ENCODE assay signal across 8 cellular contexts in the genomic region with DNA sequence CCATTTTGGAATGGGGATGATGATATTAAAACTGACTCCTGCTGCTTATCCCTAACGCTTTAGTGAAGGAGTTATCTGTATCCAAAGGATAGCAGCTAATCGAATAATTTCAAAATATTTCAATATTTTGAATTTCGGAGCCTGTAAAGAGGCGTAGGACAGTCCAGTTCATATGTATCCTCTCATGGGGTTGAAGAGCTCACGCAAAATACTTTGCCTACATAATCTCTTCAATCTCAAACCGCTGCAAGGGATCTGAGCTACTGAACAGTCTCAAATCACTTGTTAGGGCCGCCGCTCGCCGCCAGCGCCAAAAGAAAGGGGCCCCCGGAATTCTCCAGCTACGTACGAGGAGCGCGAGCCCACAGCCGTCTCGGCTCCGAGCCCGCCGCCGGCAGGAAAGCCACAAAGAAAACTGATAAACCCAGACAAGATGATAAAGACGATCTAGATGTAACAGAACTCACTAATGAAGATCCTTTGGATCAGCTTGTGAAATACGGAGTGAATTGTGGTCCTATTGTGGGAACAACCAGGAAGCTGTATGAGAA. TPM values are rescaled to one million over a fixed set of nuclear protein-coding genes. Genes with fewer than 3 reads are reported as not detected.
DNase-seq lines count a peak whose midpoint lies in the region; ATAC-seq and TF ChIP-seq lines count a peak whose summit lies in the region.

No MANE protein-coding gene starts in this region.

- peak overlapping the region; percentile 89 for H3K9ac ChIP-seq in HUES64 (ENCODE audit: low read depth, low read length)
- peak overlapping the region; percentile 42 for H3K9ac ChIP-seq in muscle layer of colon (ENCODE audit: low read length)

- DNase-seq in CMK (ENCODE audit: low read depth) (peak; percentile 41), epithelial cell of esophagus (ENCODE audit: low read depth) (peak; percentile 17), testis (peak; percentile 48)
- DNase-seq in activated CD4-positive, alpha-beta T cell treated with anti-CD3 and anti-CD28 coated beads, Interleukin-2, amount 50 U/mL, for 1 hour = peak; percentile 6

- TF ChIP-seq CTCF in epithelial cell of esophagus (IDR thresholded peaks at IDR 0.05; ENCODE audit: insufficient read depth, low read depth, low read length, missing control alignments) (no peak), testis (IDR thresholded peaks at IDR 0.05) (no peak)

- H3K27ac ChIP-seq in HUES64 (ENCODE audit: low read depth, low read length) = peak overlapping the region; percentile 60
- H3K27ac ChIP-seq in muscle layer of colon (ENCODE audit: low read depth, low read length) = peak overlapping the region; percentile 1
- peak overlapping the region; percentile 14 to 78 for H3K27ac ChIP-seq in testis

- H3K9me3 ChIP-seq in HUES64 (ENCODE audit: insufficient read depth, low read depth, low read length) = no peaks in the 10 kb centered on the region
- no peaks in the 10 kb centered on the region for H3K9me3 ChIP-seq in muscle layer of colon (ENCODE audit: low read length)
- H3K9me3 ChIP-seq in testis = no peaks in the 10 kb centered on the region

- H3K4me3 ChIP-seq in HUES64 (ENCODE audit: low read length) (peak overlapping the region; percentile 88), epithelial cell of esophagus (ENCODE audit: low read length) (peak overlapping the region; percentile 90), muscle layer of colon (ENCODE audit: low read depth in 1 of 2, low read length in 2 of 2) (peak overlapping the region; percentile 44 to 84), testis (peak overlapping the region; percentile 88 to 89)

- intact Hi-C loops in testis (cut with DNase I; ENCODE audit: low total_unique reads) = no loop called here

- H3K4me1 ChIP-seq in HUES64 (ENCODE audit: insufficient read depth, low read length) = peaks cover 4% of the 10 kb centered on the region; the same call in 1 of the 2 replicates
- peaks cover 5% of the 10 kb centered on the region for H3K4me1 ChIP-seq in muscle layer of colon (ENCODE audit: insufficient read depth, low read length)
- H3K4me1 ChIP-seq in testis = peaks cover 7% of the 10 kb centered on the region

- TF ChIP-seq POLR2A in testis (IDR thresholded peaks at IDR 0.05) = no peak

- ATAC-seq in HG02852 (IDR thresholded peaks at IDR 0.05; ENCODE audit: unreplicated experiment) = no peak
- ATAC-seq in GM21825 (IDR thresholded peaks at IDR 0.05; ENCODE audit: unreplicated experiment) = no peak

- H3K27me3 ChIP-seq in HUES64 (ENCODE audit: insufficient read depth, low read length) (no peaks in the 10 kb centered on the region), muscle layer of colon (ENCODE audit: control insufficient read depth in 1 of 2, insufficient read depth in 2 of 2, low read length in 2 of 2) (no peaks in the 10 kb centered on the region), testis (no peaks in the 10 kb centered on the region)

- 1% methylated on average over 23 of the region's 24 CpGs for WGBS in HUES64
- 1 to 8% methylated on average over 19 to 24 of the region's 24 CpGs for WGBS in testis, 2 donors

- H3K36me3 ChIP-seq in HUES64 (ENCODE audit: insufficient read depth, low read length) (peaks cover 30% of the 10 kb centered on the region), muscle layer of colon (ENCODE audit: insufficient read depth, low read length) (peaks cover 14% of the 10 kb centered on the region), testis (ENCODE audit: low read depth, missing control alignments) (no peaks in the 10 kb centered on the region)

RNA-seq across cellular contexts. Expression of a gene that starts 0.6 kb away (rescaled TPM):
- 55.5 TPM for polyA plus RNA-seq in HUES64 (2013, experiment 1 of 2)
- 50.7 TPM for polyA plus RNA-seq in HUES64 (2013, experiment 2 of 2)
- 100 to 1,000 TPM in 1 of 2 donors, 10 to 100 TPM in 1; 66.8 to 100 TPM for total RNA-seq in testis
- 57.2 TPM for polyA plus RNA-seq in testis (ENCODE audit: insufficient read depth, low read depth, low replicate concordance)

RNA-seq across cellular contexts. Expression of a gene that starts 33.4 kb away (rescaled TPM):
- polyA plus RNA-seq in HUES64 (2013, experiment 1 of 2) = 3.4 TPM
- polyA plus RNA-seq in HUES64 (2013, experiment 2 of 2) = 3.2 TPM
- 1 to 10 TPM; 3.5 to 4.5 TPM for total RNA-seq in testis
- 4.8 TPM for polyA plus RNA-seq in testis (ENCODE audit: insufficient read depth, low read depth, low replicate concordance)

Comparison
In these comparisons a context has a peak if more than half of its experiments do, and no peak if none do; other contexts are left out.
1. H3K27ac ChIP-seq: peak in every context shown above with its lines; median percentile 60 in HUES64; 46 in testis; 1 in muscle layer of colon.